ENCODE assay signal across 18 cellular contexts in genomic region chr6:19896580-19897010, GRCh38. TPM values are rescaled to one million over a fixed set of nuclear protein-coding genes. Genes with fewer than 3 reads are reported as not detected.
DNase-seq lines count a peak whose midpoint lies in the region; ATAC-seq and TF ChIP-seq lines count a peak whose summit lies in the region.
"Had no signal": no experiment of that assay in that cellular context is flagged by ENCODE, and none has a peak within 500 bp of the region (broad histone marks: within the 10 kb centered on the region; RNA-seq: fewer than 3 reads in every experiment).

No MANE protein-coding gene starts in this region.

- H3K27me3 Mint-ChIP-seq in nephron progenitor cell (ENCODE audit: low read depth, poor library complexity) = peaks cover 16% of the 10 kb centered on the region
- peaks cover 0 to 1% (median 0%) of the 10 kb centered on the region in 3 donors for H3K27me3 Mint-ChIP-seq in CD14-positive monocyte (ENCODE audit: low read depth in 3 of 3)
- H3K27me3 Mint-ChIP-seq: activated CD4-positive, alpha-beta T cell treated with anti-CD3 and anti-CD28 coated beads, Interleukin-2, amount 10 ng/mL, durations not matched to agents 24 days and 14 days; central memory CD8-positive, alpha-beta T cell had no signal

- intact Hi-C loops in CD14-positive monocyte (cut with micrococcal nuclease) = no loop called here

- no peaks in the 10 kb centered on the region for H3K36me3 Mint-ChIP-seq in nephron progenitor cell (ENCODE audit: low read depth)
- no peaks in the 10 kb centered on the region for H3K36me3 Mint-ChIP-seq in CD14-positive monocyte

- POLR2A ChIA-PET in RWPE1 (lab: Yijun Ruan, JAX; ENCODE audit: low non-redundant PET) = no interaction called here

- TF ChIP-seq CTCF in RWPE1 (conservative IDR thresholded peaks at IDR 0.05; ENCODE audit: low read depth) (no peak), nephron progenitor cell (IDR thresholded peaks at IDR 0.05) (no peak), CD14-positive monocyte (IDR thresholded peaks at IDR 0.05) (no peak)

- CTCF ChIA-PET in RWPE1 (lab: Yijun Ruan, JAX) = interaction anchor here (0.6 kb wide), 1 partner anchor 1631 kb away, joined by 3 read pairs; no protein-coding TSS in a partner anchor

- H3K4me3 Mint-ChIP-seq in nephron progenitor cell (no peak overlapping the region), CD14-positive monocyte (no peak overlapping the region)
- H3K4me3 Mint-ChIP-seq: activated CD4-positive, alpha-beta T cell treated with anti-CD3 and anti-CD28 coated beads, Interleukin-2, amount 10 ng/mL, durations not matched to agents 24 days and 14 days; central memory CD8-positive, alpha-beta T cell had no signal

- ATAC-seq in HG02840 (IDR thresholded peaks at IDR 0.05; ENCODE audit: low FRiP score, unreplicated experiment) = no peak

- DNase-seq in COLO668 (lab: John Stamatoyannopoulos, UW; ENCODE audit: unreplicated experiment) = peak; percentile 27
- DNase-seq in M059J (ENCODE audit: low read depth) = peak; percentile 36
- DNase-seq in RWPE1 (ENCODE audit: low spot score) = peak; percentile 8
- no peak for DNase-seq in nephron progenitor cell
- DNase-seq in CD14-positive monocyte (ENCODE audit: low spot score) = no peak
- no peak for DNase-seq in activated CD4-positive, alpha-beta T cell treated with anti-CD3 and anti-CD28 coated beads, Interleukin-2, amount 50 U/mL, for 1 hour
- DNase-seq: activated CD4-positive, alpha-beta T cell treated with anti-CD3 and anti-CD28 coated beads, Interleukin-2, amount 10 ng/mL, durations not matched to agents 24 days and 14 days; activated gamma-delta T cell treated with Interleukin-2 at 50 U/mL for 16 hours; Calu3; GDM1; NCI-H187; posterior cingulate gyrus; stimulated activated CD4-positive, alpha-beta T cell treated with anti-CD3 and anti-CD28 coated beads, Interleukin-4, amount 100 ng/mL, for 1 hour; SW 1271 had no signal

- H3K9me3 Mint-ChIP-seq in nephron progenitor cell (peaks cover 3% of the 10 kb centered on the region), CD14-positive monocyte (peaks cover 0 to 8% (median 4%) of the 10 kb centered on the region in 7 donors)
- H3K9me3 Mint-ChIP-seq: central memory CD8-positive, alpha-beta T cell had no signal

- H3K4me1 Mint-ChIP-seq in nephron progenitor cell (no peaks in the 10 kb centered on the region), CD14-positive monocyte (no peaks in the 10 kb centered on the region)
- H3K4me1 Mint-ChIP-seq: activated CD4-positive, alpha-beta T cell treated with anti-CD3 and anti-CD28 coated beads, Interleukin-2, amount 10 ng/mL, durations not matched to agents 24 days and 14 days; central memory CD8-positive, alpha-beta T cell had no signal

- H3K27ac Mint-ChIP-seq in nephron progenitor cell (peak overlapping the region; percentile 68), CD14-positive monocyte (no peak overlapping the region)
- H3K27ac Mint-ChIP-seq: activated CD4-positive, alpha-beta T cell treated with anti-CD3 and anti-CD28 coated beads, Interleukin-2, amount 10 ng/mL, durations not matched to agents 24 days and 14 days had no signal

- no peak overlapping the region for H3K27ac ChIP-seq in RWPE1
- H3K27ac ChIP-seq: esophagus muscularis mucosa had no signal

RNA-seq across cellular contexts. Expression of gene ID4, which starts 59.4 kb away (rescaled TPM):
- total RNA-seq in M059J (2014; rRNA removed; shearing (Covaris generic)) = 5.2 and 8.5 TPM in 2 replicates
- polyA plus RNA-seq in CD14-positive monocyte = not detected
- total RNA-seq: activated CD4-positive, alpha-beta T cell treated with anti-CD3 and anti-CD28 coated beads, Interleukin-2, amount 10 ng/mL, durations not matched to agents 24 days and 14 days; myocyte had no signal

Comparison
In these comparisons a context has a peak if more than half of its experiments do, and no peak if none do; other contexts are left out.
1. DNase-seq: peak in COLO668 (single experiment), M059J (single experiment) and RWPE1 (single experiment); none in nephron progenitor cell (single experiment), CD14-positive monocyte (single experiment) and activated CD4-positive, alpha-beta T cell treated with anti-CD3 and anti-CD28 coated beads, Interleukin-2, amount 50 U/mL, for 1 hour (single experiment).